ENCODE assay signal across 19 cellular contexts in the genomic region with DNA sequence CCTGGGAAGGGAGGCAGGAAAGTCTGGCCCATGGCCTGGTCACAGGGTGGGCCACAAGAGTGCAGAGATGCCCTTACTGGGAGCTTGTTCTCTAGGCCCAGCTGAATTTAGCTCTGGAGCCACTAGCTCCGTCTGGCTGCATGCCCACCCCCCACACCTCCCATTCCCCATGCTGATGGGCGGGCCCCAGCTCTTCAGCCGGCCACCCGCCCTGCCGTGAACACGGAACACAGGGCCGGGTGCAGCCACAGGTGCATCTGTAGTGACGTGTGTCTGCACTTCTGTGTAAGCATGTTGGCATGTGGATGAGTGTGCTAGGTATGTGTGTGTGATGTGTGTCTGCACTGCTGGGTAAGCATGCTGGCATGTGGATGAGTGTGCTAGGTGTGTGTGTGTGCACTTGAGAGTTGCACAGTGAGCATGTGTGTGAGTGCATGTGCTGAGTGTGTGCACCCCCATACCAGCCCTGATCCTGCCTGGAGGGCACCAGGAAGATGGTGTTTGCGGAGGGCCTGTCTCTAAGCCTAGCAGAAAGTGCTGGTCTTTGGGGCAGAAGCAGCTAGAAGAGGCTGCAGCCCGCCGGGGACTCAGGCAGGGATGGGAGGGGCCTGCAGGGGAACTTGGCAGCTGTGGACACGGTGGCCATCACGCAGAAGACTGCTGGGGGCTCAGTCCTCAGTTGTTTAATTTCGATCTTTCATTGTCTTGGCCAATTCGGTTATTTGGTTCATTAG.
"Had no signal": no experiment of that assay in that cellular context is flagged by ENCODE, and none has a peak within 500 bp of the region (broad histone marks: within the 10 kb centered on the region; RNA-seq: fewer than 3 reads in every experiment).

No MANE protein-coding gene starts in this region.

- H3K36me3 ChIP-seq: adrenal gland, cardiac muscle cell, esophagus squamous epithelium, neutrophil, suprapubic skin had no signal

- H3K9me3 Mint-ChIP-seq: activated CD4-positive, alpha-beta T cell treated with anti-CD3 and anti-CD28 coated beads, Interleukin-2, amount 10 ng/mL, durations not matched to agents 7 days and 5 days; activated naive CD4-positive, alpha-beta T cell treated with anti-CD3 and anti-CD28 coated beads, Interleukin-2, amount 50 U/mL, for 72 hours; natural killer cell; stimulated activated naive CD8-positive, alpha-beta T cell treated with anti-CD3 and anti-CD28 coated beads, Interleukin-15, amount 100 ng/mL, for 72 hours; type B pancreatic cell had no signal

- ATAC-seq: activated CD4-positive, CD25-positive, alpha-beta regulatory T cell treated with anti-CD3 and anti-CD28 coated beads, Interleukin-2, amount 50 U/mL, for 24 hours; activated CD8-positive, alpha-beta T cell treated with anti-CD3 and anti-CD28 coated beads, Interleukin-2, amount 10 ng/mL, durations not matched to agents 7 days and 5 days; activated naive CD4-positive, alpha-beta T cell treated with anti-CD3 and anti-CD28 coated beads, Interleukin-2, amount 50 U/mL, for 72 hours; natural killer cell; stimulated activated naive CD8-positive, alpha-beta T cell treated with anti-CD3 and anti-CD28 coated beads, Interleukin-15, amount 100 ng/mL, for 72 hours had no signal

- H3K27me3 ChIP-seq: adrenal gland, cardiac muscle cell, neutrophil, suprapubic skin had no signal

- H3K27me3 Mint-ChIP-seq: activated CD4-positive, alpha-beta T cell treated with anti-CD3 and anti-CD28 coated beads, Interleukin-2, amount 10 ng/mL, durations not matched to agents 7 days and 5 days; stimulated activated naive CD8-positive, alpha-beta T cell treated with anti-CD3 and anti-CD28 coated beads, Interleukin-15, amount 100 ng/mL, for 72 hours had no signal

- H3K4me1 ChIP-seq: adrenal gland, esophagus squamous epithelium, suprapubic skin had no signal

- H3K4me3 ChIP-seq: adrenal gland, cardiac muscle cell, esophagus squamous epithelium, lung, suprapubic skin had no signal

- H3K27ac ChIP-seq: adrenal gland, cardiac muscle cell, esophagus squamous epithelium, neutrophil, suprapubic skin had no signal

- DNase-seq: activated CD4-positive, alpha-beta T cell treated with anti-CD3 and anti-CD28 coated beads, Interleukin-2, amount 10 ng/mL, durations not matched to agents 7 days and 5 days; activated CD8-positive, alpha-beta memory T cell treated with anti-CD3 and anti-CD28 coated beads, Interleukin-2, amount 50 U/mL, for 48 hours; activated CD8-positive, alpha-beta T cell treated with anti-CD3 and anti-CD28 coated beads, Interleukin-2, amount 10 ng/mL, durations not matched to agents 7 days and 5 days; activated gamma-delta T cell treated with Interleukin-2 at 50 U/mL for 16 hours; activated T-cell treated with anti-CD3 and anti-CD28 coated beads, Interleukin-2, amount 50 U/mL, for 48 hours; dermis blood vessel endothelial cell; effector memory CD4-positive, alpha-beta T cell; esophagus squamous epithelium; natural killer cell; stimulated activated CD4-positive, alpha-beta T cell treated with anti-CD3 and anti-CD28 coated beads, Interleukin-2, amount 100 ng/mL, for 48 hours; stimulated activated naive CD8-positive, alpha-beta T cell treated with anti-CD3 and anti-CD28 coated beads, Interleukin-15, amount 100 ng/mL, for 72 hours had no signal

- H3K27ac Mint-ChIP-seq: activated CD4-positive, alpha-beta T cell treated with anti-CD3 and anti-CD28 coated beads, Interleukin-2, amount 10 ng/mL, durations not matched to agents 7 days and 5 days; activated CD8-positive, alpha-beta T cell treated with anti-CD3 and anti-CD28 coated beads, Interleukin-2, amount 10 ng/mL, durations not matched to agents 7 days and 5 days; activated naive CD4-positive, alpha-beta T cell treated with anti-CD3 and anti-CD28 coated beads, Interleukin-2, amount 50 U/mL, for 72 hours; natural killer cell; type B pancreatic cell had no signal

- H3K4me3 Mint-ChIP-seq: activated CD4-positive, alpha-beta T cell treated with anti-CD3 and anti-CD28 coated beads, Interleukin-2, amount 10 ng/mL, durations not matched to agents 7 days and 5 days; activated CD8-positive, alpha-beta T cell treated with anti-CD3 and anti-CD28 coated beads, Interleukin-2, amount 10 ng/mL, durations not matched to agents 7 days and 5 days; natural killer cell; stimulated activated naive CD8-positive, alpha-beta T cell treated with anti-CD3 and anti-CD28 coated beads, Interleukin-15, amount 100 ng/mL, for 72 hours; type B pancreatic cell had no signal

- H3K4me1 Mint-ChIP-seq: activated CD4-positive, alpha-beta T cell treated with anti-CD3 and anti-CD28 coated beads, Interleukin-2, amount 10 ng/mL, durations not matched to agents 7 days and 5 days; natural killer cell; stimulated activated naive CD8-positive, alpha-beta T cell treated with anti-CD3 and anti-CD28 coated beads, Interleukin-15, amount 100 ng/mL, for 72 hours had no signal

- H3K36me3 Mint-ChIP-seq: activated naive CD4-positive, alpha-beta T cell treated with anti-CD3 and anti-CD28 coated beads, Interleukin-2, amount 50 U/mL, for 72 hours; natural killer cell; type B pancreatic cell had no signal

- H3K9me3 ChIP-seq: adrenal gland, esophagus squamous epithelium, neutrophil, suprapubic skin had no signal
